In the genomic region with DNA sequence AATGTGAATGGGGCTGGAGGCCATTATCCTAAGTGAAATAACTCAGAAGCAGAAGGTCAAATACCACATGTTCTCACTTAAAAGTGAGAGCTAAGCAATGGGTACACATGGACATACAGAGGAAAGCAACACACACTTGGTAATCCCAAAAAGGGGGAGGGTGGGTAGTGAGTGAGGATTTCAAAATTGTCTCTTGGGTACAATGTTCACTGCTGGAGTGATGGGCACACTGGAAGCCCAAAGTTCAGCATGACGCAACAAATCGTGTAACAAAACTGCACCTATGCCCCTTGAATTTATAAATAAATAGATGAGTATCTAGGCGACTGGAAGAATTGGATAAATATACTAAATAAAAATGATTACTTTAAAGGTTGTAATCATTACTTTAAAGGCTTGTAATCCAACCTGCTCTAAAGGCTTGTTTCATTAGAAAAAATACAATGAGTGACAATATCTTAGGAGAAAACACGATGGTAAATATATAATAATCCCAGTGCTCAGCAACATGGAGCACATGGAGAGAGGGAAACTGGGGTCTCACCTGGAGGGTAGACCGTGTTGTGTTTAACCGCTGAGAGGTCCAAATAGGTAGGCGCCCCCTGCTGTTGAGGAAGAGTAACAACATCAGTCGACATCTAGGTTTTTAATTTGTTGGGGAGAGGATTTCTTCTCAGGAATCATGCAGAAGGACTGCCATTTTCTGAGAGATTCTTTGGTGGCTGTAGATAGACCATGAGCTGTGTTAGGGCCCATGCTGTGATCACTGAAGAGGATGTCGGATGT, we compare ENCODE assay signal across 1 cellular context.
TF ChIP-seq lines count a peak whose summit lies in the region.

No MANE protein-coding gene starts in this region.

TF ChIP-seq in H1, 55 proteins besides CTCF, POLR2A, EP300 and RAD21 (continued from another document):
- no peak for TF ChIP-seq JUN (IDR thresholded peaks at IDR 0.05; ENCODE audit: low read depth, low read length)
- TF ChIP-seq RBBP5 (IDR thresholded peaks at IDR 0.05; ENCODE audit: borderline replicate concordance, low read depth, low read length) = no peak
TF ChIP-seq in H1: peak in this region for 2.
